ENCODE assay signal across 10 cellular contexts in the genomic region with DNA sequence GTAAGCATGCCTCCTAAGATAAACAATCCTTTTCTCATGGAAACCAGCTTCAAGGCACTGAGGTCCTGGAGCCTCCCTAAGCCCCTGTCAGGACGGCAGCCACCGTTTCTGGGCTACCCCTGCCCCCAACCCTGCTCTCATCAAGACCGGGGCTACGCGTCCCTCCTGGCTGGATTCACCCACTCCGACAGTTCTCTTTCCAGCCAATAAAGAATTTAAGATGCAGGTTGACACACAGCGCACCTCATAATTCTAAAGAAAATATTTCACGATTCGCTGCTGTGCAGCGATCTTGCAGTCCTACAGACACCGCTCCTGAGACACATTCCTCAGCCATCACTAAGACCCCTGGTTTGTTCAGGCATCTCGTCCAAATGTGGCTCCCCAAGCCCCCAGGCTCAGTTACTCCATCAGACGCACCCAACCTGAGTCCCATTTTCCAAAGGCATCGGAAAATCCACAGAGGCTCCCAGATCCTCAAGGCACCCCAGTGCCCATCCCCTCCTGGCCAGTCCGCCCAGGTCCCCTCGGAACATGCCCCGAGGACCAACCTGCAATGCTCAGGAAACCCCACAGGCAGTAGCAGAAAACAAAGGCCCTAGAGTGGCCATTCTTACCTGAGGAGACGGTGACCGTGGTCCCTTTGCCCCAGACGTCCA.
A peak's percentile ranks its signal among the peaks of the same experiment; 100 is the strongest.
DNase-seq lines count a peak whose midpoint lies in the region; ATAC-seq and TF ChIP-seq lines count a peak whose summit lies in the region.
"Had no signal": no experiment of that assay in that cellular context is flagged by ENCODE, and none has a peak within 500 bp of the region (broad histone marks: within the 10 kb centered on the region; RNA-seq: fewer than 3 reads in every experiment).

No MANE protein-coding gene starts in this region.

- peak overlapping the region; percentile 85 for H3K4me3 Mint-ChIP-seq in stimulated activated naive CD8-positive, alpha-beta T cell treated with anti-CD3 and anti-CD28 coated beads, Interleukin-15, Interleukin-2, amounts not matched to agents 100 ng/mL and 50 ng/mL, for 24 hours
- peak overlapping the region; percentile 33 for H3K4me3 Mint-ChIP-seq in T-helper 17 cell

- H3K9me3 ChIP-seq in T-helper 17 cell (ENCODE audit: control insufficient read depth, low read length, poor library complexity, severe bottlenecking) (no peaks in the 10 kb centered on the region), A673 (ENCODE audit: low read depth, low read length, poor library complexity, severe bottlenecking) (no peaks in the 10 kb centered on the region)

- H3K4me3 ChIP-seq in foreskin fibroblast (ENCODE audit: low read depth in 1 of 2, low read length in 2 of 2) (no peak overlapping the region), A673 (ENCODE audit: low read depth, low read length, poor library complexity, severe bottlenecking) (no peak overlapping the region)

- peaks cover 13% of the 10 kb centered on the region for H3K36me3 Mint-ChIP-seq in stimulated activated naive CD8-positive, alpha-beta T cell treated with anti-CD3 and anti-CD28 coated beads, Interleukin-15, Interleukin-2, amounts not matched to agents 100 ng/mL and 50 ng/mL, for 24 hours (ENCODE audit: low read depth)
- no peaks in the 10 kb centered on the region for H3K36me3 Mint-ChIP-seq in T-helper 17 cell (ENCODE audit: low read depth)

- intact Hi-C loops in A673 (cut with micrococcal nuclease; ENCODE audit: unreplicated experiment), result no loop called here

- POLR2A ChIA-PET in A673 (lab: Charles Lee; ENCODE audit: low non-redundant PET), result no interaction called here

- no TSS peak for BruUV-seq in A673 (replicated peaks; lab: Mats Ljungman, UMichigan)

- DNase-seq in stimulated activated naive CD8-positive, alpha-beta T cell treated with anti-CD3 and anti-CD28 coated beads, Interleukin-15, Interleukin-2, amounts not matched to agents 100 U/mL and 50 U/mL, for 24 hours, result no peak
- DNase-seq in T-helper 17 cell (peak in 1 of 3 donors; percentile 4), germinal center (ENCODE audit: low spot score) (peak; percentile 42), GM03348 (ENCODE audit: low spot score) (no peak), NCI-H345 treated with DMSO at 0.1 percent for 48 hours (lab: John Stamatoyannopoulos, UW; ENCODE audit: unreplicated experiment) (no peak), foreskin fibroblast (no peak), A673 (ENCODE audit: low spot score) (no peak)
- DNase-seq: kidney glomerular epithelial cell, NCI-H2107 had no signal

- ATAC-seq in stimulated activated naive CD8-positive, alpha-beta T cell treated with anti-CD3 and anti-CD28 coated beads, Interleukin-15, Interleukin-2, amounts not matched to agents 100 U/mL and 50 U/mL, for 24 hours, result no peak
- no peak for ATAC-seq in T-helper 17 cell

- no peaks in the 10 kb centered on the region for H3K36me3 ChIP-seq in A673 (ENCODE audit: insufficient read depth, low read length, poor library complexity, severe bottlenecking)

- H3K4me1 Mint-ChIP-seq in stimulated activated naive CD8-positive, alpha-beta T cell treated with anti-CD3 and anti-CD28 coated beads, Interleukin-15, Interleukin-2, amounts not matched to agents 100 ng/mL and 50 ng/mL, for 24 hours (ENCODE audit: low read depth), result peaks cover 32% of the 10 kb centered on the region
- peaks cover 4% of the 10 kb centered on the region for H3K4me1 Mint-ChIP-seq in T-helper 17 cell

- peak overlapping the region; percentile 94 for H3K27ac Mint-ChIP-seq in stimulated activated naive CD8-positive, alpha-beta T cell treated with anti-CD3 and anti-CD28 coated beads, Interleukin-15, Interleukin-2, amounts not matched to agents 100 ng/mL and 50 ng/mL, for 24 hours
- H3K27ac Mint-ChIP-seq in T-helper 17 cell, result no peak overlapping the region

- CTCF ChIA-PET in A673 (lab: Charles Lee), result no interaction called here

- H3K4me1 ChIP-seq in A673 (ENCODE audit: insufficient read depth, low read length, poor library complexity, severe bottlenecking), result no peaks in the 10 kb centered on the region

- no peaks in the 10 kb centered on the region for H3K27me3 Mint-ChIP-seq in stimulated activated naive CD8-positive, alpha-beta T cell treated with anti-CD3 and anti-CD28 coated beads, Interleukin-15, Interleukin-2, amounts not matched to agents 100 ng/mL and 50 ng/mL, for 24 hours
- peaks cover 30% of the 10 kb centered on the region for H3K27me3 Mint-ChIP-seq in T-helper 17 cell

- no peak overlapping the region for H3K27ac ChIP-seq in A673 (ENCODE audit: low read depth, low read length, poor library complexity, severe bottlenecking)

- H3K27me3 ChIP-seq in A673 (replicated peaks; ENCODE audit: insufficient read depth, low read depth, low read length, poor library complexity), result peaks cover 19% of the 10 kb centered on the region

- no peaks in the 10 kb centered on the region for H3K9me3 Mint-ChIP-seq in stimulated activated naive CD8-positive, alpha-beta T cell treated with anti-CD3 and anti-CD28 coated beads, Interleukin-15, Interleukin-2, amounts not matched to agents 100 ng/mL and 50 ng/mL, for 24 hours

- TF ChIP-seq CTCF in foreskin fibroblast (IDR thresholded peaks at IDR 0.05; ENCODE audit: low read depth, low read length) (no peak), A673 (conservative IDR thresholded peaks at IDR 0.05; ENCODE audit: low read depth, low read length) (no peak)
